Comparison of ENCODE assay signal across 1 cellular context in the genomic region with DNA sequence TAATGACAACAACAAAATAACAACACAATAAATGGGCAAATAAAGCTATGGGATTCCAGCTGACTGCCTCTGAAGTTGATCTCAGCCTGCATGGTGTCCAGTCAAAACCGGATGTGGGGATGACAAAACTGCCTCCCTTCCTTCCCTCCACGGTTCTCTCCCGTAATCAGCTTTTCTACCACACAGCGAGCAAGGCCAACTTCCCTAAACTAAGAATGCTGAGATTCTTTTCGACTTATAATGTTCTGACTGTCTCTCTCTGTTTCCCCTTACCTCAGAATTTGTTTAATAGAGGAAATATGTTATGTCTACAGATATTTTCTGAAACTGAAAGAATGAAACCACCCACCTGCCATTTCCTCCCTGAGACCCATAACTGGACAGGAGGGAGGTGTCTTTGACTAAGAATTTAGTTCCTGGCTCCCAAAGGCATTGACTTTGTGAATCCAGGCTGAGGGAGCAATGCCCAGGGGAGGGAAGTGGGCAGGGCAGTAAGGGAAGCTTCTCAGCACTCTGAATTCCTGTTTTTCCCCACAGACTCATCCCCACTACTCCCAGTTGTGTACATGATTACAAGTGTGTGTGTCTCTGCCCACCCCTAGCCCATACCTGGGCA.
TF ChIP-seq lines count a peak whose summit lies in the region.

No MANE protein-coding gene starts in this region.

TF ChIP-seq in GM12878, 131 proteins besides CTCF, POLR2A, EP300 and RAD21 (continued from another document and continues in another):
- TF ChIP-seq, protein P1, sequence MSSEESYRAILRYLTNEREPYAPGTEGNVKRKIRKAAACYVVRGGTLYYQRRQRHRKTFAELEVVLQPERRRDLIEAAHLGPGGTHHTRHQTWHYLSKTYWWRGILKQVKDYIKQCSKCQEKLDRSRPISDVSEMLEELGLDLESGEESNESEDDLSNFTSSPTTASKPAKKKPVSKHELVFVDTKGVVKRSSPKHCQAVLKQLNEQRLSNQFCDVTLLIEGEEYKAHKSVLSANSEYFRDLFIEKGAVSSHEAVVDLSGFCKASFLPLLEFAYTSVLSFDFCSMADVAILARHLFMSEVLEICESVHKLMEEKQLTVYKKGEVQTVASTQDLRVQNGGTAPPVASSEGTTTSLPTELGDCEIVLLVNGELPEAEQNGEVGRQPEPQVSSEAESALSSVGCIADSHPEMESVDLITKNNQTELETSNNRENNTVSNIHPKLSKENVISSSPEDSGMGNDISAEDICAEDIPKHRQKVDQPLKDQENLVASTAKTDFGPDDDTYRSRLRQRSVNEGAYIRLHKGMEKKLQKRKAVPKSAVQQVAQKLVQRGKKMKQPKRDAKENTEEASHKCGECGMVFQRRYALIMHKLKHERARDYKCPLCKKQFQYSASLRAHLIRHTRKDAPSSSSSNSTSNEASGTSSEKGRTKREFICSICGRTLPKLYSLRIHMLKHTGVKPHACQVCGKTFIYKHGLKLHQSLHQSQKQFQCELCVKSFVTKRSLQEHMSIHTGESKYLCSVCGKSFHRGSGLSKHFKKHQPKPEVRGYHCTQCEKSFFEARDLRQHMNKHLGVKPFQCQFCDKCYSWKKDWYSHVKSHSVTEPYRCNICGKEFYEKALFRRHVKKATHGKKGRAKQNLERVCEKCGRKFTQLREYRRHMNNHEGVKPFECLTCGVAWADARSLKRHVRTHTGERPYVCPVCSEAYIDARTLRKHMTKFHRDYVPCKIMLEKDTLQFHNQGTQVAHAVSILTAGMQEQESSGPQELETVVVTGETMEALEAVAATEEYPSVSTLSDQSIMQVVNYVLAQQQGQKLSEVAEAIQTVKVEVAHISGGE (CRISPR knock-in tag; IDR thresholded peaks at IDR 0.05) = no peak
- TF ChIP-seq NR2C2 (IDR thresholded peaks at IDR 0.05; ENCODE audit: borderline replicate concordance, control insufficient read depth, insufficient read length, low read depth) (no peak), BRCA1 (IDR thresholded peaks at IDR 0.05; ENCODE audit: low read depth, low read length) (no peak), IKZF2 (IDR thresholded peaks at IDR 0.05) (peak; percentile 95 to 97), ZNF384 (IDR thresholded peaks at IDR 0.05; ENCODE audit: borderline replicate concordance, low read depth, low read length) (no peak), GATAD2B (conservative IDR thresholded peaks at IDR 0.05; ENCODE audit: low read depth) (no peak; the same call in none of the 2 replicates), CREM (IDR thresholded peaks at IDR 0.05; ENCODE audit: low read depth) (peak; percentile 77), SUZ12 (IDR thresholded peaks at IDR 0.05; ENCODE audit: unreplicated experiment) (no peak), WRNIP1 (IDR thresholded peaks at IDR 0.05; ENCODE audit: borderline replicate concordance, low read depth, low read length) (0 out of 2 replicates have a peak, but pooled peaks have one; percentile 11), POU2F2 (IDR thresholded peaks at IDR 0.05; ENCODE audit: borderline replicate concordance, low read depth, low read length) (peak; percentile 86; the same call in 2 of the 3 replicates), TCF3 (IDR thresholded peaks at IDR 0.05; ENCODE audit: borderline replicate concordance, insufficient read depth, low read depth, low read length) (peak; percentile 53; the same call in 1 of the 2 replicates), ZZZ3 (IDR thresholded peaks at IDR 0.05; ENCODE audit: control insufficient read depth, insufficient read length, low read depth) (no peak), ASH2L (IDR thresholded peaks at IDR 0.05; ENCODE audit: borderline replicate concordance, low read depth) (no peak), SREBF2 (IDR thresholded peaks at IDR 0.05; ENCODE audit: low read length) (no peak), CHD4 (IDR thresholded peaks at IDR 0.05) (no peak), NR2C1 (IDR thresholded peaks at IDR 0.05) (no peak), GABPA (IDR thresholded peaks at IDR 0.05; ENCODE audit: low read depth) (peak; percentile 66; the same call in 1 of the 2 replicates), ZNF24 (IDR thresholded peaks at IDR 0.05) (0 out of 2 replicates have a peak, but pooled peaks have one; percentile 8), BACH1 (IDR thresholded peaks at IDR 0.05; ENCODE audit: borderline replicate concordance) (peak; percentile 15; the same call in 1 of the 2 replicates), TCF12 (IDR thresholded peaks at IDR 0.05; ENCODE audit: low read depth, low read length) (0 out of 2 replicates have a peak, but pooled peaks have one; percentile 30), DPF2 (IDR thresholded peaks at IDR 0.05) (0 out of 2 replicates have a peak, but pooled peaks have one; percentile 75), EZH2 (IDR thresholded peaks at IDR 0.05; ENCODE audit: borderline replicate concordance, control insufficient read depth, low read depth, low read length) (no peak), STAT3 (IDR thresholded peaks at IDR 0.05; ENCODE audit: low read depth, low read length) (no peak), YY1 (IDR thresholded peaks at IDR 0.05; ENCODE audit: low read depth, low read length) (peak; percentile 4; the same call in 1 of the 2 replicates), MTA3 (IDR thresholded peaks at IDR 0.05; ENCODE audit: borderline replicate concordance, low read length) (peak; percentile 75; the same call in 1 of the 2 replicates), NFIC (IDR thresholded peaks at IDR 0.05; ENCODE audit: low read depth, low read length) (peak; percentile 92), SMC3 (IDR thresholded peaks at IDR 0.05; ENCODE audit: borderline replicate concordance, low read length) (no peak; the same call in 1 of the 2 replicates), STAT1 (conservative IDR thresholded peaks at IDR 0.05) (no peak), LARP7 (IDR thresholded peaks at IDR 0.05) (no peak), CEBPB (IDR thresholded peaks at IDR 0.05; ENCODE audit: borderline replicate concordance in 1 of 2, low read depth in 2 of 2, low read length in 2 of 2) (peak in 1 of 2 experiments; percentile 62; a peak in 1 of 4 replicates), SMAD1 (IDR thresholded peaks at IDR 0.05; ENCODE audit: low read depth, partially characterized antibody) (peak; percentile 88), ZNF217 (IDR thresholded peaks at IDR 0.05) (no peak; the same call in 1 of the 2 replicates), CREB1 (IDR thresholded peaks at IDR 0.05; ENCODE audit: low read depth) (peak; percentile 67), SP1 (IDR thresholded peaks at IDR 0.05; ENCODE audit: low read depth, low read length) (peak; percentile 20), EGR1 (IDR thresholded peaks at IDR 0.05; ENCODE audit: borderline replicate concordance in 1 of 2, low read depth in 2 of 2, low read length in 2 of 2) (no peak)
- TF ChIP-seq, protein P2, sequence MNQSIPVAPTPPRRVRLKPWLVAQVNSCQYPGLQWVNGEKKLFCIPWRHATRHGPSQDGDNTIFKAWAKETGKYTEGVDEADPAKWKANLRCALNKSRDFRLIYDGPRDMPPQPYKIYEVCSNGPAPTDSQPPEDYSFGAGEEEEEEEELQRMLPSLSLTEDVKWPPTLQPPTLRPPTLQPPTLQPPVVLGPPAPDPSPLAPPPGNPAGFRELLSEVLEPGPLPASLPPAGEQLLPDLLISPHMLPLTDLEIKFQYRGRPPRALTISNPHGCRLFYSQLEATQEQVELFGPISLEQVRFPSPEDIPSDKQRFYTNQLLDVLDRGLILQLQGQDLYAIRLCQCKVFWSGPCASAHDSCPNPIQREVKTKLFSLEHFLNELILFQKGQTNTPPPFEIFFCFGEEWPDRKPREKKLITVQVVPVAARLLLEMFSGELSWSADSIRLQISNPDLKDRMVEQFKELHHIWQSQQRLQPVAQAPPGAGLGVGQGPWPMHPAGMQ (IDR thresholded peaks at IDR 0.05; ENCODE audit: borderline replicate concordance) = no peak
- TF ChIP-seq, protein P3, sequence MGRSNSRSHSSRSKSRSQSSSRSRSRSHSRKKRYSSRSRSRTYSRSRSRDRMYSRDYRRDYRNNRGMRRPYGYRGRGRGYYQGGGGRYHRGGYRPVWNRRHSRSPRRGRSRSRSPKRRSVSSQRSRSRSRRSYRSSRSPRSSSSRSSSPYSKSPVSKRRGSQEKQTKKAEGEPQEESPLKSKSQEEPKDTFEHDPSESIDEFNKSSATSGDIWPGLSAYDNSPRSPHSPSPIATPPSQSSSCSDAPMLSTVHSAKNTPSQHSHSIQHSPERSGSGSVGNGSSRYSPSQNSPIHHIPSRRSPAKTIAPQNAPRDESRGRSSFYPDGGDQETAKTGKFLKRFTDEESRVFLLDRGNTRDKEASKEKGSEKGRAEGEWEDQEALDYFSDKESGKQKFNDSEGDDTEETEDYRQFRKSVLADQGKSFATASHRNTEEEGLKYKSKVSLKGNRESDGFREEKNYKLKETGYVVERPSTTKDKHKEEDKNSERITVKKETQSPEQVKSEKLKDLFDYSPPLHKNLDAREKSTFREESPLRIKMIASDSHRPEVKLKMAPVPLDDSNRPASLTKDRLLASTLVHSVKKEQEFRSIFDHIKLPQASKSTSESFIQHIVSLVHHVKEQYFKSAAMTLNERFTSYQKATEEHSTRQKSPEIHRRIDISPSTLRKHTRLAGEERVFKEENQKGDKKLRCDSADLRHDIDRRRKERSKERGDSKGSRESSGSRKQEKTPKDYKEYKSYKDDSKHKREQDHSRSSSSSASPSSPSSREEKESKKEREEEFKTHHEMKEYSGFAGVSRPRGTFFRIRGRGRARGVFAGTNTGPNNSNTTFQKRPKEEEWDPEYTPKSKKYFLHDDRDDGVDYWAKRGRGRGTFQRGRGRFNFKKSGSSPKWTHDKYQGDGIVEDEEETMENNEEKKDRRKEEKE (IDR thresholded peaks at IDR 0.05) = no peak
- TF ChIP-seq, protein P4, sequence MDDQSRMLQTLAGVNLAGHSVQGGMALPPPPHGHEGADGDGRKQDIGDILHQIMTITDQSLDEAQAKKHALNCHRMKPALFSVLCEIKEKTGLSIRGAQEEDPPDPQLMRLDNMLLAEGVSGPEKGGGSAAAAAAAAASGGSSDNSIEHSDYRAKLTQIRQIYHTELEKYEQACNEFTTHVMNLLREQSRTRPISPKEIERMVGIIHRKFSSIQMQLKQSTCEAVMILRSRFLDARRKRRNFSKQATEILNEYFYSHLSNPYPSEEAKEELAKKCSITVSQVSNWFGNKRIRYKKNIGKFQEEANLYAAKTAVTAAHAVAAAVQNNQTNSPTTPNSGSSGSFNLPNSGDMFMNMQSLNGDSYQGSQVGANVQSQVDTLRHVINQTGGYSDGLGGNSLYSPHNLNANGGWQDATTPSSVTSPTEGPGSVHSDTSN (IDR thresholded peaks at IDR 0.05; ENCODE audit: insufficient replicate concordance, low read depth, low read length) = no peak
- TF ChIP-seq, protein P5, sequence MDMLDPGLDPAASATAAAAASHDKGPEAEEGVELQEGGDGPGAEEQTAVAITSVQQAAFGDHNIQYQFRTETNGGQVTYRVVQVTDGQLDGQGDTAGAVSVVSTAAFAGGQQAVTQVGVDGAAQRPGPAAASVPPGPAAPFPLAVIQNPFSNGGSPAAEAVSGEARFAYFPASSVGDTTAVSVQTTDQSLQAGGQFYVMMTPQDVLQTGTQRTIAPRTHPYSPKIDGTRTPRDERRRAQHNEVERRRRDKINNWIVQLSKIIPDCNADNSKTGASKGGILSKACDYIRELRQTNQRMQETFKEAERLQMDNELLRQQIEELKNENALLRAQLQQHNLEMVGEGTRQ (IDR thresholded peaks at IDR 0.05; ENCODE audit: borderline replicate concordance, low read depth, low read length) = no peak
- TF ChIP-seq, protein P6, sequence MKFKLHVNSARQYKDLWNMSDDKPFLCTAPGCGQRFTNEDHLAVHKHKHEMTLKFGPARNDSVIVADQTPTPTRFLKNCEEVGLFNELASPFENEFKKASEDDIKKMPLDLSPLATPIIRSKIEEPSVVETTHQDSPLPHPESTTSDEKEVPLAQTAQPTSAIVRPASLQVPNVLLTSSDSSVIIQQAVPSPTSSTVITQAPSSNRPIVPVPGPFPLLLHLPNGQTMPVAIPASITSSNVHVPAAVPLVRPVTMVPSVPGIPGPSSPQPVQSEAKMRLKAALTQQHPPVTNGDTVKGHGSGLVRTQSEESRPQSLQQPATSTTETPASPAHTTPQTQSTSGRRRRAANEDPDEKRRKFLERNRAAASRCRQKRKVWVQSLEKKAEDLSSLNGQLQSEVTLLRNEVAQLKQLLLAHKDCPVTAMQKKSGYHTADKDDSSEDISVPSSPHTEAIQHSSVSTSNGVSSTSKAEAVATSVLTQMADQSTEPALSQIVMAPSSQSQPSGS (IDR thresholded peaks at IDR 0.05; ENCODE audit: low read length) = peak; percentile 96
- TF ChIP-seq, protein P7, sequence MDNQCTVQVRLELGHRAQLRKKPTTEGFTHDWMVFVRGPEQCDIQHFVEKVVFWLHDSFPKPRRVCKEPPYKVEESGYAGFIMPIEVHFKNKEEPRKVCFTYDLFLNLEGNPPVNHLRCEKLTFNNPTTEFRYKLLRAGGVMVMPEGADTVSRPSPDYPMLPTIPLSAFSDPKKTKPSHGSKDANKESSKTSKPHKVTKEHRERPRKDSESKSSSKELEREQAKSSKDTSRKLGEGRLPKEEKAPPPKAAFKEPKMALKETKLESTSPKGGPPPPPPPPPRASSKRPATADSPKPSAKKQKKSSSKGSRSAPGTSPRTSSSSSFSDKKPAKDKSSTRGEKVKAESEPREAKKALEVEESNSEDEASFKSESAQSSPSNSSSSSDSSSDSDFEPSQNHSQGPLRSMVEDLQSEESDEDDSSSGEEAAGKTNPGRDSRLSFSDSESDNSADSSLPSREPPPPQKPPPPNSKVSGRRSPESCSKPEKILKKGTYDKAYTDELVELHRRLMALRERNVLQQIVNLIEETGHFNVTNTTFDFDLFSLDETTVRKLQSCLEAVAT (IDR thresholded peaks at IDR 0.05) = peak; percentile 87; the same call in 1 of the 2 replicates
- TF ChIP-seq, protein P8, sequence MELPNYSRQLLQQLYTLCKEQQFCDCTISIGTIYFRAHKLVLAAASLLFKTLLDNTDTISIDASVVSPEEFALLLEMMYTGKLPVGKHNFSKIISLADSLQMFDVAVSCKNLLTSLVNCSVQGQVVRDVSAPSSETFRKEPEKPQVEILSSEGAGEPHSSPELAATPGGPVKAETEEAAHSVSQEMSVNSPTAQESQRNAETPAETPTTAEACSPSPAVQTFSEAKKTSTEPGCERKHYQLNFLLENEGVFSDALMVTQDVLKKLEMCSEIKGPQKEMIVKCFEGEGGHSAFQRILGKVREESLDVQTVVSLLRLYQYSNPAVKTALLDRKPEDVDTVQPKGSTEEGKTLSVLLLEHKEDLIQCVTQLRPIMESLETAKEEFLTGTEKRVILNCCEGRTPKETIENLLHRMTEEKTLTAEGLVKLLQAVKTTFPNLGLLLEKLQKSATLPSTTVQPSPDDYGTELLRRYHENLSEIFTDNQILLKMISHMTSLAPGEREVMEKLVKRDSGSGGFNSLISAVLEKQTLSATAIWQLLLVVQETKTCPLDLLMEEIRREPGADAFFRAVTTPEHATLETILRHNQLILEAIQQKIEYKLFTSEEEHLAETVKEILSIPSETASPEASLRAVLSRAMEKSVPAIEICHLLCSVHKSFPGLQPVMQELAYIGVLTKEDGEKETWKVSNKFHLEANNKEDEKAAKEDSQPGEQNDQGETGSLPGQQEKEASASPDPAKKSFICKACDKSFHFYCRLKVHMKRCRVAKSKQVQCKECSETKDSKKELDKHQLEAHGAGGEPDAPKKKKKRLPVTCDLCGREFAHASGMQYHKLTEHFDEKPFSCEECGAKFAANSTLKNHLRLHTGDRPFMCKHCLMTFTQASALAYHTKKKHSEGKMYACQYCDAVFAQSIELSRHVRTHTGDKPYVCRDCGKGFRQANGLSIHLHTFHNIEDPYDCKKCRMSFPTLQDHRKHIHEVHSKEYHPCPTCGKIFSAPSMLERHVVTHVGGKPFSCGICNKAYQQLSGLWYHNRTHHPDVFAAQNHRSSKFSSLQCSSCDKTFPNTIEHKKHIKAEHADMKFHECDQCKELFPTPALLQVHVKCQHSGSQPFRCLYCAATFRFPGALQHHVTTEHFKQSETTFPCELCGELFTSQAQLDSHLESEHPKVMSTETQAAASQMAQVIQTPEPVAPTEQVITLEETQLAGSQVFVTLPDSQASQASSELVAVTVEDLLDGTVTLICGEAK (IDR thresholded peaks at IDR 0.05; ENCODE audit: borderline replicate concordance) = no peak; the same call in 1 of the 2 replicates
